In genomic region chr14:68884031-68885030, GRCh38 we compare ENCODE assay signal across 9 cellular contexts.
DNase-seq lines count a peak whose midpoint lies in the region; ATAC-seq, FAIRE-seq and TF ChIP-seq lines count a peak whose summit lies in the region.
"Had no signal": no experiment of that assay in that cellular context is flagged by ENCODE, and none has a peak within 500 bp of the region (broad histone marks: within the 10 kb centered on the region; RNA-seq: fewer than 3 reads in every experiment).

No MANE protein-coding gene starts in this region.

- no peaks in the 10 kb centered on the region for H3K4me1 Mint-ChIP-seq in stimulated activated naive B cell treated with anti-CD40 and anti-IgM and Interleukin-4, amounts not matched to agents 10 μg/mL and 1 μg/mL and 100 μg/mL, for 72 hours
- no peaks in the 10 kb centered on the region for H3K4me1 Mint-ChIP-seq in natural killer cell treated with Interleukin-12 subunit alpha and Interleukin-12 subunit beta and Interleukin-15 and Interleukin-18, amount 100 ng/mL, for 72 hours (ENCODE audit: low read depth in 2 of 2)
- H3K4me1 Mint-ChIP-seq: mesothelial cell of epicardium had no signal

- no peaks in the 10 kb centered on the region for H4K20me1 ChIP-seq in endothelial cell of umbilical vein (replicated peaks; ENCODE audit: control insufficient read depth, extremely low read depth, insufficient read depth, low read length)

- H3K9ac ChIP-seq in endothelial cell of umbilical vein (replicated peaks; ENCODE audit: extremely low read depth, insufficient read depth, low read length), result no peak overlapping the region

- POLR2A ChIA-PET in endothelial cell of umbilical vein (lab: Charles Lee), result interaction anchor here (1.1 kb wide), 1 partner anchor 196 kb away, joined by 3 read pairs; no protein-coding TSS in a partner anchor

- dilution Hi-C loops in endothelial cell of umbilical vein (cut with MboI; ENCODE audit: extremely low pct_ligation_motif_present, low sequenced_read_pairs), result no loop called here

- H3K79me2 ChIP-seq in endothelial cell of umbilical vein (ENCODE audit: control insufficient read depth, insufficient read depth, low read length), result peaks cover 6% of the 10 kb centered on the region

- no peaks in the 10 kb centered on the region for H3K9me3 ChIP-seq in endothelial cell of umbilical vein (replicated peaks; ENCODE audit: control insufficient read depth, insufficient read depth, low read length)

- CTCF ChIA-PET in endothelial cell of umbilical vein (lab: Charles Lee), result interaction anchor here (1.0 to 2.0 kb wide), 4 partner anchors 12 to 223 kb away, joined by 3 to 5 read pairs (median 4); no protein-coding TSS in a partner anchor

- peak; percentile 52 for FAIRE-seq in endothelial cell of umbilical vein (lab: Jason Lieb, UNC)

- H3K36me3 ChIP-seq in endothelial cell of umbilical vein (ENCODE audit: control insufficient read depth in 2 of 2, extremely low read depth in 1 of 2, insufficient read depth in 2 of 2, low read length in 2 of 2), result peaks cover 51 to 77% of the 10 kb centered on the region in 2 experiments

- no peaks in the 10 kb centered on the region for H3K9me3 Mint-ChIP-seq in stimulated activated naive B cell treated with anti-CD40 and anti-IgM and Interleukin-4, amounts not matched to agents 10 μg/mL and 1 μg/mL and 100 μg/mL, for 72 hours
- no peaks in the 10 kb centered on the region for H3K9me3 Mint-ChIP-seq in natural killer cell treated with Interleukin-12 subunit alpha and Interleukin-12 subunit beta and Interleukin-15 and Interleukin-18, amount 100 ng/mL, for 72 hours
- H3K9me3 Mint-ChIP-seq: mesothelial cell of epicardium had no signal

- DNase-seq in DMS53 (lab: John Stamatoyannopoulos, UW) (peak; percentile 80), NCI-H2107 treated with DMSO at 0.1 percent for 48 hours (lab: John Stamatoyannopoulos, UW; ENCODE audit: unreplicated experiment) (peak; percentile 35), endothelial cell of umbilical vein (ENCODE audit: low read depth, low spot score) (peak; percentile 24), non-pigmented ciliary epithelial cell (ENCODE audit: low read depth) (peak; percentile 76)
- no peak for DNase-seq in stimulated activated naive B cell treated with anti-CD40 and anti-IgM and Interleukin-4, amounts not matched to agents 10 μg/mL and 1 μg/mL and 100 μg/mL, for 72 hours
- no peak for DNase-seq in stimulated activated naive CD4-positive, alpha-beta T cell (lab: John Stamatoyannopoulos, UW)
- DNase-seq in natural killer cell treated with Interleukin-12 subunit alpha and Interleukin-12 subunit beta and Interleukin-15 and Interleukin-18, amount 100 ng/mL, for 72 hours (ENCODE audit: low spot score), result no peak

- H2AFZ ChIP-seq in endothelial cell of umbilical vein (ENCODE audit: low read depth, low read length), result no peak overlapping the region

- intact Hi-C loops in endothelial cell of umbilical vein (cut with micrococcal nuclease), result no loop called here

- H3K27me3 Mint-ChIP-seq in stimulated activated naive B cell treated with anti-CD40 and anti-IgM and Interleukin-4, amounts not matched to agents 10 μg/mL and 1 μg/mL and 100 μg/mL, for 72 hours, result no peaks in the 10 kb centered on the region
- H3K27me3 Mint-ChIP-seq in natural killer cell treated with Interleukin-12 subunit alpha and Interleukin-12 subunit beta and Interleukin-15 and Interleukin-18, amount 100 ng/mL, for 72 hours, result no peaks in the 10 kb centered on the region

- H3K4me3 ChIP-seq in endothelial cell of umbilical vein (replicated peaks in 1 of 3; ENCODE audit: insufficient read depth in 1 of 3, low read depth in 1 of 3, low read length in 3 of 3), result no peak overlapping the region

- no peaks in the 10 kb centered on the region for H3K27me3 ChIP-seq in endothelial cell of umbilical vein (ENCODE audit: control insufficient read depth in 2 of 2, insufficient read depth in 2 of 2, low read length in 2 of 2)

- no peak overlapping the region for H3K27ac Mint-ChIP-seq in stimulated activated naive B cell treated with anti-CD40 and anti-IgM and Interleukin-4, amounts not matched to agents 10 μg/mL and 1 μg/mL and 100 μg/mL, for 72 hours
- no peak overlapping the region for H3K27ac Mint-ChIP-seq in natural killer cell treated with Interleukin-12 subunit alpha and Interleukin-12 subunit beta and Interleukin-15 and Interleukin-18, amount 100 ng/mL, for 72 hours
- H3K27ac Mint-ChIP-seq: mesothelial cell of epicardium had no signal

- ATAC-seq in GM21825 (IDR thresholded peaks at IDR 0.05; ENCODE audit: unreplicated experiment), result no peak
- no peak for ATAC-seq in stimulated activated naive B cell treated with anti-CD40 and anti-IgM and Interleukin-4, amounts not matched to agents 10 μg/mL and 1 μg/mL and 100 μg/mL, for 72 hours (replicated peaks)
- ATAC-seq in natural killer cell treated with Interleukin-12 subunit alpha and Interleukin-12 subunit beta and Interleukin-15 and Interleukin-18, amount 100 ng/mL, for 72 hours, result no peak

- no peak for TF ChIP-seq POLR2A in endothelial cell of umbilical vein (IDR thresholded peaks at IDR 0.05; ENCODE audit: low read depth, low read length)

- BruUV-seq in endothelial cell of umbilical vein (replicated peaks; lab: Mats Ljungman, UMichigan), result no TSS peak

- no peaks in the 10 kb centered on the region for H3K36me3 Mint-ChIP-seq in stimulated activated naive B cell treated with anti-CD40 and anti-IgM and Interleukin-4, amounts not matched to agents 10 μg/mL and 1 μg/mL and 100 μg/mL, for 72 hours
- H3K36me3 Mint-ChIP-seq in natural killer cell treated with Interleukin-12 subunit alpha and Interleukin-12 subunit beta and Interleukin-15 and Interleukin-18, amount 100 ng/mL, for 72 hours, result no peaks in the 10 kb centered on the region

- TF ChIP-seq CTCF in endothelial cell of umbilical vein (IDR thresholded peaks at IDR 0.05; ENCODE audit: extremely low read depth in 1 of 2, insufficient read depth in 1 of 2, low read depth in 1 of 2, low read length in 2 of 2), result no peak

- H3K4me1 ChIP-seq in endothelial cell of umbilical vein (ENCODE audit: control insufficient read depth, extremely low read depth, insufficient read depth, low read length), result peaks cover 13% of the 10 kb centered on the region

- H3K4me2 ChIP-seq in endothelial cell of umbilical vein (ENCODE audit: insufficient read depth, low read length), result no peak overlapping the region

- H3K9me1 ChIP-seq in endothelial cell of umbilical vein (replicated peaks; ENCODE audit: control insufficient read depth, extremely low read depth, insufficient read depth, low read length), result no peaks in the 10 kb centered on the region

- no peak overlapping the region for H3K4me3 Mint-ChIP-seq in stimulated activated naive B cell treated with anti-CD40 and anti-IgM and Interleukin-4, amounts not matched to agents 10 μg/mL and 1 μg/mL and 100 μg/mL, for 72 hours
- no peak overlapping the region for H3K4me3 Mint-ChIP-seq in natural killer cell treated with Interleukin-12 subunit alpha and Interleukin-12 subunit beta and Interleukin-15 and Interleukin-18, amount 100 ng/mL, for 72 hours
- H3K4me3 Mint-ChIP-seq: mesothelial cell of epicardium had no signal

- no peak overlapping the region for H3K27ac ChIP-seq in endothelial cell of umbilical vein (ENCODE audit: insufficient read depth, low read depth, low read length)

TF ChIP-seq in endothelial cell of umbilical vein, 7 proteins besides CTCF, POLR2A, EP300 and RAD21:
- no peak for TF ChIP-seq MYC (IDR thresholded peaks at IDR 0.05; ENCODE audit: low read depth, low read length)
- TF ChIP-seq POLR2AphosphoS5 (IDR thresholded peaks at IDR 0.05; ENCODE audit: insufficient read depth, low read depth, low read length), result peak; percentile 40

Comparison
In these comparisons a context has a peak if more than half of its experiments do, and no peak if none do; other contexts are left out.
1. DNase-seq: peak in DMS53 (single experiment), NCI-H2107 treated with DMSO at 0.1 percent for 48 hours (single experiment), endothelial cell of umbilical vein (single experiment) and non-pigmented ciliary epithelial cell (single experiment); none in stimulated activated naive B cell treated with anti-CD40 and anti-IgM and Interleukin-4, amounts not matched to agents 10 μg/mL and 1 μg/mL and 100 μg/mL, for 72 hours (single experiment), stimulated activated naive CD4-positive, alpha-beta T cell (0 of 6) and natural killer cell treated with Interleukin-12 subunit alpha and Interleukin-12 subunit beta and Interleukin-15 and Interleukin-18, amount 100 ng/mL, for 72 hours (single experiment).